17 cellular contexts compared by ENCODE assay signal in genomic region chr15:40059821-40060220, GRCh38.
"Had no signal": no experiment of that assay in that cellular context is flagged by ENCODE, and none has a peak within 500 bp of the region (broad histone marks: within the 10 kb centered on the region; RNA-seq: fewer than 3 reads in every experiment).

No MANE protein-coding gene starts in this region.

- FAIRE-seq: astrocyte had no signal

- H3K9me3 ChIP-seq: psoas muscle, thoracic aorta had no signal

- H3K4me3 ChIP-seq: cardiac muscle cell, hepatocyte, lung, psoas muscle, skin epidermis, thoracic aorta had no signal

- H3K36me3 ChIP-seq: cardiac muscle cell, thoracic aorta had no signal

- ATAC-seq: activated CD8-positive, alpha-beta T cell treated with anti-CD3 and anti-CD28 coated beads for 36 hours; activated T-cell treated with anti-CD3 and anti-CD28 coated beads, Interleukin-2, amount 50 U/mL, for 72 hours; foreskin keratinocyte; psoas muscle; right cardiac atrium had no signal

- DNase-seq: activated CD4-positive, alpha-beta T cell treated with anti-CD3 and anti-CD28 coated beads, Interleukin-2, amount 10 ng/mL, durations not matched to agents 24 days and 14 days; activated CD8-positive, alpha-beta T cell treated with anti-CD3 and anti-CD28 coated beads for 36 hours; activated effector memory CD4-positive, alpha-beta T cell treated with anti-CD3 and anti-CD28 coated beads, Interleukin-2, amount 50 U/mL, for 16 hours; activated T-cell treated with anti-CD3 and anti-CD28 coated beads, Interleukin-2, amount 50 U/mL, for 72 hours; foreskin keratinocyte; midbrain; psoas muscle; right cardiac atrium; stimulated activated CD4-positive, alpha-beta T cell treated with anti-CD3 and anti-CD28 coated beads, Interleukin-4, amount 100 ng/mL, for 1 hour; T-helper 1 cell; T1000 had no signal

- H3K27ac ChIP-seq: cardiac muscle cell, foreskin keratinocyte, hepatocyte, psoas muscle, skin epidermis, thoracic aorta had no signal

- H3K27me3 ChIP-seq: cardiac muscle cell, foreskin keratinocyte, hepatocyte had no signal
